10 cellular contexts compared by ENCODE assay signal in the genomic region with DNA sequence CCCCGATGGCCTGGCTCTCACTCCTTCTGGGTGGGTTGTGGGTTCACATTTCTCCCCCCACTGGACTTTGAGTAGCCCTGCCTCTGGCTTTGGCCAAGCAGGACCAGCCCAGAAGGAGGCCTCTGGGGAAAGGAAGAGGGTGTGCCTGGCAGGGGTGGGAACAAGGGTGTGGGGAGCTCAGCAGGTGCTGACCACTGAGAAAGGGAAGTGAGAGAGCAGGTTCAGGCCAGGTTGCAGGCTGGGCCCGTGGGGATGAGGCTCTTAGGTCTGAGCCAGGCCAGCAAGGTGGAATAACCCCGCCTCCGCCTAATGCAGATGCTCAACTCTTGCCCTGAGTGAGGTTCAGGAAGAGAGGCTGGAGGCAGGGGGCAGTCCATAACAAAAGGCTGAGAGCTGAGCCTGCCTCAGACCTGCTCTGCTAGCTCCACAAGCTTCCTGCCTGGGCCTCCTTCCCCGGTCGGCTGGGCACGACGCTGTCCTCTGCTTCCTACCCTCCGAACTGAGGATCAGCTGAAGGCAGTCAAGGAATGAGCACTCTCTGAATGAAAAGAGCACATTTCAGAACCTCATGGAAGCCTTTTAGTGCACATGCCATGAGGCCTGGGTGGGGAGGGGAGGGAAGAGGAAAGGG.
DNase-seq lines count a peak whose midpoint lies in the region; ATAC-seq and TF ChIP-seq lines count a peak whose summit lies in the region.
"Had no signal": no experiment of that assay in that cellular context is flagged by ENCODE, and none has a peak within 500 bp of the region (broad histone marks: within the 10 kb centered on the region; RNA-seq: fewer than 3 reads in every experiment).

No MANE protein-coding gene starts in this region.

- H3K36me3 Mint-ChIP-seq in natural killer cell treated with Interleukin-12 subunit alpha and Interleukin-12 subunit beta and Interleukin-15 and Interleukin-18, amount 100 ng/mL, for 72 hours = no peaks in the 10 kb centered on the region

- H3K27ac Mint-ChIP-seq in natural killer cell treated with Interleukin-12 subunit alpha and Interleukin-12 subunit beta and Interleukin-15 and Interleukin-18, amount 100 ng/mL, for 72 hours = no peak overlapping the region

- no peaks in the 10 kb centered on the region for H3K9me3 Mint-ChIP-seq in natural killer cell treated with Interleukin-12 subunit alpha and Interleukin-12 subunit beta and Interleukin-15 and Interleukin-18, amount 100 ng/mL, for 72 hours

- no peak overlapping the region for H3K4me3 Mint-ChIP-seq in natural killer cell treated with Interleukin-12 subunit alpha and Interleukin-12 subunit beta and Interleukin-15 and Interleukin-18, amount 100 ng/mL, for 72 hours

- peaks cover 4% of the 10 kb centered on the region in 2 donors for H3K4me1 Mint-ChIP-seq in natural killer cell treated with Interleukin-12 subunit alpha and Interleukin-12 subunit beta and Interleukin-15 and Interleukin-18, amount 100 ng/mL, for 72 hours (ENCODE audit: low read depth in 2 of 2)

- DNase-seq in COLO668 (lab: John Stamatoyannopoulos, UW; ENCODE audit: unreplicated experiment) (peak; percentile 17), SK-N-DZ (ENCODE audit: low spot score) (peak; percentile 59), mesenteric fat pad (ENCODE audit: low spot score) (no peak), NCI-H1105 treated with DMSO at 0.1 percent for 48 hours (lab: John Stamatoyannopoulos, UW) (no peak)
- no peak for DNase-seq in activated CD4-positive, CD25-positive, alpha-beta regulatory T cell (lab: John Stamatoyannopoulos, UW)
- no peak for DNase-seq in natural killer cell treated with Interleukin-12 subunit alpha and Interleukin-12 subunit beta and Interleukin-15 and Interleukin-18, amount 100 ng/mL, for 72 hours (ENCODE audit: low spot score)
- DNase-seq: activated T-cell treated with anti-CD3 and anti-CD28 coated beads, Interleukin-2, amount 50 U/mL, for 48 hours; NCI-H226 had no signal

- peaks cover 32 to 36% of the 10 kb centered on the region in 2 donors for H3K27me3 Mint-ChIP-seq in natural killer cell treated with Interleukin-12 subunit alpha and Interleukin-12 subunit beta and Interleukin-15 and Interleukin-18, amount 100 ng/mL, for 72 hours

- TF ChIP-seq POLR2A in GM19193 (IDR thresholded peaks at IDR 0.05; ENCODE audit: extremely low read depth, insufficient read depth, insufficient read length) = peak; percentile 65

- ATAC-seq in HG02970 (IDR thresholded peaks at IDR 0.05; ENCODE audit: low FRiP score, unreplicated experiment) = peak; percentile 64
- ATAC-seq in natural killer cell treated with Interleukin-12 subunit alpha and Interleukin-12 subunit beta and Interleukin-15 and Interleukin-18, amount 100 ng/mL, for 72 hours = no peak

Comparison
In these comparisons a context has a peak if more than half of its experiments do, and no peak if none do; other contexts are left out.
1. DNase-seq: peak in COLO668 (single experiment) and SK-N-DZ (single experiment); none in mesenteric fat pad (single experiment), NCI-H1105 treated with DMSO at 0.1 percent for 48 hours (single experiment), activated CD4-positive, CD25-positive, alpha-beta regulatory T cell (0 of 4) and natural killer cell treated with Interleukin-12 subunit alpha and Interleukin-12 subunit beta and Interleukin-15 and Interleukin-18, amount 100 ng/mL, for 72 hours (single experiment).